21 cellular contexts compared by ENCODE assay signal in genomic region chr14:39734306-39734705, GRCh38.
"Had no signal": no experiment of that assay in that cellular context is flagged by ENCODE, and none has a peak within 500 bp of the region (broad histone marks: within the 10 kb centered on the region; RNA-seq: fewer than 3 reads in every experiment).

No MANE protein-coding gene starts in this region.

- H3K4me3 ChIP-seq: esophagus muscularis mucosa, gastrocnemius medialis, heart right ventricle, pancreas, smooth muscle cell, testis, tibial nerve, upper lobe of right lung, vagina had no signal

- H3K4me1 ChIP-seq: esophagus muscularis mucosa, gastrocnemius medialis, heart right ventricle, pancreas, testis, tibial nerve, upper lobe of right lung, vagina had no signal

- H3K27me3 ChIP-seq: esophagus muscularis mucosa, gastrocnemius medialis, heart right ventricle, pancreas, testis, tibial nerve, upper lobe of right lung, vagina had no signal

- H3K36me3 Mint-ChIP-seq: natural killer cell had no signal

- FAIRE-seq: islet of Langerhans, pancreas had no signal

- H3K27ac Mint-ChIP-seq: natural killer cell, progenitor cell of endocrine pancreas had no signal

- H3K4me1 Mint-ChIP-seq: natural killer cell had no signal

- H3K4me2 ChIP-seq: smooth muscle cell had no signal

- DNase-seq: effector memory CD4-positive, alpha-beta T cell; gastrocnemius medialis; heart right ventricle; hypothalamus; mammary epithelial cell; natural killer cell; occipital lobe; pancreas; right cardiac atrium; stimulated activated CD4-positive, alpha-beta T cell treated with anti-CD3 and anti-CD28 coated beads, Interleukin-2, amount 100 ng/mL, for 48 hours; stimulated activated naive CD8-positive, alpha-beta T cell treated with anti-CD3 and anti-CD28 coated beads, Interleukin-15, Interleukin-2, amounts not matched to agents 100 U/mL and 50 U/mL, for 24 hours; testis; upper lobe of right lung had no signal

- H3K36me3 ChIP-seq: esophagus muscularis mucosa, gastrocnemius medialis, heart right ventricle, pancreas, tibial nerve, upper lobe of right lung, vagina had no signal

- H3K27ac ChIP-seq: epithelial cell of prostate, esophagus muscularis mucosa, gastrocnemius medialis, heart right ventricle, pancreas, testis, tibial nerve, upper lobe of right lung, vagina had no signal

- ATAC-seq: gastrocnemius medialis; heart right ventricle; left lobe of liver; natural killer cell; pancreas; right cardiac atrium; stimulated activated naive CD8-positive, alpha-beta T cell treated with anti-CD3 and anti-CD28 coated beads, Interleukin-15, Interleukin-2, amounts not matched to agents 100 U/mL and 50 U/mL, for 24 hours; upper lobe of right lung had no signal

- H3K9me3 ChIP-seq: gastrocnemius medialis, pancreas, testis, upper lobe of right lung, vagina had no signal

- H3K4me3 Mint-ChIP-seq: natural killer cell had no signal
